Comparison of ENCODE assay signal across 24 cellular contexts in genomic region chr4:101846550-101846949, GRCh38. TPM values are rescaled to one million over a fixed set of nuclear protein-coding genes. Genes with fewer than 3 reads are reported as not detected.
"Had no signal": no experiment of that assay in that cellular context is flagged by ENCODE, and none has a peak within 500 bp of the region (broad histone marks: within the 10 kb centered on the region; RNA-seq: fewer than 3 reads in every experiment).

No MANE protein-coding gene starts in this region.

- H3K36me3 ChIP-seq: cardiac muscle cell, sigmoid colon, vagina had no signal

- ATAC-seq: activated CD4-positive, alpha-beta T cell treated with anti-CD3 and anti-CD28 coated beads for 36 hours; left colon; natural killer cell had no signal

- H3K9me3 Mint-ChIP-seq: activated T-cell treated with anti-CD3 and anti-CD28 coated beads, Interleukin-2, amount 50 U/mL, for 4 hours; activated T-helper 2 cell treated with anti-CD3 and anti-CD28 coated beads, Interferon-gamma antibody, Interleukin-2, Interleukin-4, amounts not matched to agents 10 μg/mL and 5 μg/mL and 100 μg/mL, durations not matched to agents 14 hours and 24 hours and 36 hours; type B pancreatic cell had no signal

- H3K4me3 Mint-ChIP-seq: activated CD4-positive, alpha-beta T cell treated with anti-CD3 and anti-CD28 coated beads for 36 hours; activated naive CD8-positive, alpha-beta T cell; activated T-cell treated with anti-CD3 and anti-CD28 coated beads, Interleukin-2, amount 50 U/mL, for 4 hours; dendritic cell treated with granulocyte-macrophage colony-stimulating factor and Interleukin-4, amounts not matched to agents 40 ng/mL and 50 ng/mL, for 4 days; natural killer cell; type B pancreatic cell had no signal

- H3K27me3 Mint-ChIP-seq: activated CD4-positive, alpha-beta T cell treated with anti-CD3 and anti-CD28 coated beads for 36 hours; activated naive CD8-positive, alpha-beta T cell; dendritic cell treated with granulocyte-macrophage colony-stimulating factor and Interleukin-4, amounts not matched to agents 40 ng/mL and 50 ng/mL, for 4 days; type B pancreatic cell had no signal

- H3K9me3 ChIP-seq: sigmoid colon, testis, vagina had no signal

- H3K27me3 ChIP-seq: cardiac muscle cell, sigmoid colon, testis, vagina had no signal

- H3K27ac Mint-ChIP-seq: activated CD4-positive, alpha-beta T cell treated with anti-CD3 and anti-CD28 coated beads for 36 hours; activated naive CD8-positive, alpha-beta T cell; activated T-helper 2 cell treated with anti-CD3 and anti-CD28 coated beads, Interferon-gamma antibody, Interleukin-2, Interleukin-4, amounts not matched to agents 10 μg/mL and 5 μg/mL and 100 μg/mL, durations not matched to agents 14 hours and 24 hours and 36 hours; dendritic cell treated with granulocyte-macrophage colony-stimulating factor and Interleukin-4, amounts not matched to agents 40 ng/mL and 50 ng/mL, for 4 days; natural killer cell; type B pancreatic cell had no signal

- H3K4me1 ChIP-seq: sigmoid colon, testis, vagina had no signal

- H3K4me3 ChIP-seq: cardiac muscle cell, sigmoid colon, smooth muscle cell, testis, vagina had no signal

- H3K4me1 Mint-ChIP-seq: activated CD4-positive, alpha-beta T cell treated with anti-CD3 and anti-CD28 coated beads for 36 hours; natural killer cell had no signal

- H3K27ac ChIP-seq: cardiac muscle cell, sigmoid colon, testis, vagina had no signal

- H3K36me3 Mint-ChIP-seq: activated naive CD8-positive, alpha-beta T cell; natural killer cell; type B pancreatic cell had no signal

- DNase-seq: activated CD4-positive, alpha-beta T cell treated with anti-CD3 and anti-CD28 coated beads for 36 hours; activated CD4-positive, alpha-beta T cell treated with anti-CD3 and anti-CD28 coated beads, Interleukin-2, amount 50 U/mL, for 4 hours; activated CD8-positive, alpha-beta memory T cell treated with anti-CD3 and anti-CD28 coated beads for 24 hours; activated CD8-positive, alpha-beta memory T cell treated with anti-CD3 and anti-CD28 coated beads, Interleukin-2, amount 50 U/mL, for 4 hours; activated naive CD4-positive, alpha-beta T cell; activated T-cell treated with anti-CD3 and anti-CD28 coated beads, Interleukin-2, amount 50 U/mL, for 4 hours; amygdala; effector CD4-positive, alpha-beta T cell; glutamatergic neuron; hypothalamus; left colon; natural killer cell; sigmoid colon; stimulated activated CD4-positive, alpha-beta T cell treated with anti-CD3 and anti-CD28 coated beads, Interleukin-15, amount 100 ng/mL, for 24 hours; stimulated activated naive CD4-positive, alpha-beta T cell; T-helper 9 cell; testis had no signal

RNA-seq across cellular contexts. Expression of gene BANK1, which starts 56.0 kb away (rescaled TPM):
- total RNA-seq: activated CD4-positive, alpha-beta T cell treated with anti-CD3 and anti-CD28 coated beads for 36 hours had no signal
